ENCODE assay signal across 14 cellular contexts in the genomic region with DNA sequence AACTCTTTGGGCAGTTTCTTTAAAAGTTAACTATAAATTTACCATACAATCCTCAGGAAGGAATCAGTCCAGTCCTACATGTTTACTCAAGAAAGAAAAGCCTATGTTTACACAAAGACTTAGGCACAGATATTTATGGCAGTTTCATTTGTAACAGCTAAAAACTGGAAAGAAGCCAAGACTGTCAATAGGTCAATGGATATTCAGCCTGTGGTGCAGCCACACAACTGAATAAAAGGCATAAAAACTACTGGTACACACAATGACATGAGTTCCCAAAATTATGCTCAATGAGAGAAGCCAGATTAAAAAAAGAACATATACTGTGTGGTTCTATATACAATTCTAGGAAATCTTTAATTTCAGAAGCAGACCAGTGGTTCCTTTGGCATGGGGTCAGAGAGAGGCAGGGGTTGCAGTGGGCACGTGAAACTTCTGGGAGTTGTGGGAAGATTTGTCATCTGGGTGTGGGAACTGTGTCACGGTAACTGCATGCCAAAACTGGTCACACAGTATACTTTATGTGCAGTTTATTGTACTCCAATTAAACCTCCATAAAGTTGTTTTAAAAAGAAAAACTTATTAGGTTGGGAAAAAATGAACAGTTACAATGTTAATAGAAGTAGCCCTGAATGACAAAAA. TPM values are rescaled to one million over a fixed set of nuclear protein-coding genes. Genes with fewer than 3 reads are reported as not detected.
DNase-seq lines count a peak whose midpoint lies in the region; ATAC-seq, FAIRE-seq and TF ChIP-seq lines count a peak whose summit lies in the region.
"Had no signal": no experiment of that assay in that cellular context is flagged by ENCODE, and none has a peak within 500 bp of the region (broad histone marks: within the 10 kb centered on the region; RNA-seq: fewer than 3 reads in every experiment).

No MANE protein-coding gene starts in this region.

- peaks cover 92% of the 10 kb centered on the region for H3K79me2 ChIP-seq in SU-DHL-6 (ENCODE audit: insufficient read depth, low read length)
- peaks cover 2% of the 10 kb centered on the region for H3K79me2 ChIP-seq in HepG2 (ENCODE audit: insufficient read depth, low read length)

- H3K27me3 ChIP-seq in SU-DHL-6 (ENCODE audit: low read length) = no peaks in the 10 kb centered on the region
- H3K27me3 ChIP-seq in HepG2 (ENCODE audit: control insufficient read depth in 1 of 2, insufficient read depth in 2 of 2, low read length in 2 of 2) = no peaks in the 10 kb centered on the region

- H3K27ac ChIP-seq in SU-DHL-6 (ENCODE audit: low read depth, low read length) (peak overlapping the region; percentile 100), HepG2 (ENCODE audit: extremely low read length, insufficient read depth, low read length) (peak overlapping the region; percentile 69)

- H3K36me3 ChIP-seq in SU-DHL-6 (ENCODE audit: low read length) (0 out of 2 replicates have a peak, but pooled peaks cover 3% of the 10 kb centered on the region), HepG2 (replicated peaks in 1 of 2; ENCODE audit: control insufficient read depth in 1 of 2, insufficient read depth in 2 of 2, low read length in 2 of 2) (no peaks in the 10 kb centered on the region)

- in situ Hi-C loops in HepG2 (cut with HindIII; ENCODE audit: extremely low pct_ligation_motif_present, low pct_unique_long_range_greater_than_20kb) (no loop called here), G401 (cut with HindIII; ENCODE audit: low sequenced_read_pairs) (no loop called here)

- H3K9me3 ChIP-seq in SU-DHL-6 (ENCODE audit: insufficient read depth, low read length) = no peaks in the 10 kb centered on the region
- H3K9me3 ChIP-seq in HepG2 (ENCODE audit: low read length) = no peaks in the 10 kb centered on the region

- ATAC-seq in HepG2 = peak; percentile 88
- ATAC-seq in HG03175 (IDR thresholded peaks at IDR 0.05; ENCODE audit: unreplicated experiment) = no peak
- no peak for ATAC-seq in HG02852 (IDR thresholded peaks at IDR 0.05; ENCODE audit: unreplicated experiment)
- ATAC-seq: GM23338 had no signal

- DNase-seq in DMS53 (lab: John Stamatoyannopoulos, UW) (peak; percentile 62), LNCaP clone FGC (ENCODE audit: low read depth) (peak; percentile 78), HepG2 (ENCODE audit: low spot score) (peak; percentile 69), G401 (ENCODE audit: low spot score) (no peak), NOMO-1 (lab: John Stamatoyannopoulos, UW; ENCODE audit: unreplicated experiment in 2 of 2) (no peak)
- DNase-seq: anterior cingulate cortex, GDM1, KG1, T-helper 9 cell had no signal

- H4K20me1 ChIP-seq in SU-DHL-6 (ENCODE audit: low read depth, low read length) (no peaks in the 10 kb centered on the region), HepG2 (ENCODE audit: insufficient read depth, low read length) (peaks cover 2% of the 10 kb centered on the region; the same call in 1 of the 2 replicates)

- no peak for TF ChIP-seq RAD21 in HepG2 (CRISPR knock-in tag; IDR thresholded peaks at IDR 0.05)

- H3K4me3 ChIP-seq in LNCaP clone FGC (ENCODE audit: low read depth, low read length) = peak overlapping the region; percentile 44
- H3K4me3 ChIP-seq in SU-DHL-6 (ENCODE audit: insufficient read depth, low read length, poor library complexity, severe bottlenecking) = peak overlapping the region; percentile 17
- H3K4me3 ChIP-seq in HepG2 (replicated peaks in 1 of 3; ENCODE audit: insufficient read depth in 1 of 3, low read depth in 2 of 3, low read length in 3 of 3) = peak overlapping the region in 1 of 3 experiments; percentile 37; a peak in 2 of 6 replicates
- H3K4me3 ChIP-seq: GM23338, lung had no signal

- H3K4me2 ChIP-seq in SU-DHL-6 (ENCODE audit: low read depth, low read length, poor library complexity, severe bottlenecking) (peak overlapping the region; percentile 93), HepG2 (ENCODE audit: low read depth, low read length) (peak overlapping the region; percentile 65)
- H3K4me2 ChIP-seq: GM23338 had no signal

- no TSS peak for BruUV-seq in HepG2 (replicated peaks; lab: Mats Ljungman, UMichigan)

- POLR2A ChIA-PET in HepG2 (lab: Yijun Ruan, JAX) = no interaction called here

- peak in 1 of 2 experiments; percentile 34; a peak in 1 of 4 replicates for TF ChIP-seq EP300 in HepG2 (IDR thresholded peaks at IDR 0.05; ENCODE audit: low read depth in 2 of 2, low read length in 2 of 2)
- TF ChIP-seq EP300 in HepG2 (CRISPR knock-in tag; IDR thresholded peaks at IDR 0.05; ENCODE audit: borderline replicate concordance) = no peak

- H3F3A ChIP-seq in SU-DHL-6 (ENCODE audit: insufficient read depth) = peaks cover 51% of the 10 kb centered on the region

- CTCF ChIA-PET in HepG2 (lab: Yijun Ruan, JAX; ENCODE audit: low intra/inter-chr PET ratio, low total read pairs) = no interaction called here

- 27% methylated on average over 2 of the region's 2 CpGs for WGBS in HepG2 (ENCODE audit: low lambda C conversion rate)

- H3K9me2 ChIP-seq in SU-DHL-6 (replicated peaks; ENCODE audit: insufficient read depth, low read length) = no peaks in the 10 kb centered on the region

- TF ChIP-seq POLR2A in HepG2 (IDR thresholded peaks at IDR 0.05; ENCODE audit: insufficient read depth in 1 of 2, low read depth in 2 of 2, low read length in 2 of 2) = no peak

- H3K9ac ChIP-seq in SU-DHL-6 (ENCODE audit: low read length) = peak overlapping the region; percentile 62
- H3K9ac ChIP-seq in HepG2 (ENCODE audit: insufficient read depth, low read depth, low read length) = no peak overlapping the region

- H2AFZ ChIP-seq in SU-DHL-6 (ENCODE audit: low read depth, low read length, severe bottlenecking) (no peak overlapping the region), HepG2 (ENCODE audit: low read length) (no peak overlapping the region)
- H2AFZ ChIP-seq: GM23338 had no signal

- H3K4me1 ChIP-seq in HepG2 (ENCODE audit: insufficient read depth, low read length) = peaks cover 22% of the 10 kb centered on the region

- intact Hi-C loops in HepG2 (cut with micrococcal nuclease; ENCODE audit: unreplicated experiment) = no loop called here

- TF ChIP-seq CTCF in LNCaP clone FGC (IDR thresholded peaks at IDR 0.05; ENCODE audit: control insufficient read depth, extremely low read depth, insufficient read depth) (no peak), SU-DHL-6 (IDR thresholded peaks at IDR 0.05; ENCODE audit: insufficient read depth, low read length, poor library complexity, severe bottlenecking) (no peak), HepG2 (CRISPR knock-in tag; IDR thresholded peaks at IDR 0.05) (no peak)

- FAIRE-seq in HepG2 (lab: Jason Lieb, UNC) = peak; percentile 52

TF ChIP-seq in HepG2, 621 proteins besides CTCF, POLR2A, EP300 and RAD21 (continues in another document):
- TF ChIP-seq SETDB1 (CRISPR knock-in tag; IDR thresholded peaks at IDR 0.05; ENCODE audit: borderline replicate concordance) (no peak), ZZZ3 (CRISPR knock-in tag; IDR thresholded peaks at IDR 0.05; ENCODE audit: borderline replicate concordance) (no peak)

RNA-seq across cellular contexts. Expression of a gene that starts 26.8 kb away (rescaled TPM):
- total RNA-seq in HepG2 (2016; rRNA removed; fragmentation: Illumina TruSeq; extraction: Trizol) = 1.5 and 2.0 TPM in 2 replicates
- 0.40 and 0.53 TPM in 2 replicates for total RNA-seq in HepG2 (2016; cell fraction: cytosol; rRNA removed; fragmentation: Illumina TruSeq; extraction: Trizol; ENCODE audit: low read depth)
- total RNA-seq in HepG2 (2016; cell fraction: insoluble cytoplasmic fraction; rRNA removed; fragmentation: Illumina TruSeq; extraction: Trizol) = 1.6 and 2.1 TPM in 2 replicates
- 1.9 TPM in 2 replicates for total RNA-seq in HepG2 (2016; cell fraction: membrane; rRNA removed; fragmentation: Illumina TruSeq; extraction: Trizol)
- 1.4 and 1.7 TPM in 2 replicates for total RNA-seq in HepG2 (2016; cell fraction: nucleus; rRNA removed; fragmentation: Illumina TruSeq; extraction: Trizol)
- 0.87 and 0.88 TPM in 2 replicates for polyA plus RNA-seq in HepG2 (2011; rRNA removed)
- 0.60 and 0.95 TPM in 2 replicates for polyA plus RNA-seq in HepG2 (2011; cell fraction: cytosol; rRNA removed)
- 0.32 and 0.54 TPM in 2 replicates for polyA plus RNA-seq in HepG2 (2011; cell fraction: nucleus; rRNA removed)
- polyA plus RNA-seq in HepG2 (2012) = 1.0 and 1.2 TPM in 2 replicates
- 0.45 and 0.62 TPM in 2 replicates for polyA plus RNA-seq in HepG2 (2016; cell fraction: cytosol; fragmentation: Illumina TruSeq; extraction: Trizol; ENCODE audit: low read depth)
- polyA plus RNA-seq in HepG2 (2016; cell fraction: insoluble cytoplasmic fraction; fragmentation: Illumina TruSeq; extraction: Trizol; ENCODE audit: low read depth) = 2.5 TPM in 2 replicates
- 1.7 and 2.0 TPM in 2 replicates for polyA plus RNA-seq in HepG2 (2016; cell fraction: membrane; fragmentation: Illumina TruSeq; extraction: Trizol; ENCODE audit: low read depth)
- polyA plus RNA-seq in HepG2 (2016; cell fraction: nucleus; fragmentation: Illumina TruSeq; extraction: Trizol; ENCODE audit: insufficient read depth, low read depth) = 1.5 and 1.7 TPM in 2 replicates
- 2.4 and 36.0 TPM in 2 replicates for polyA minus RNA-seq in HepG2 (2011; rRNA and poly(A)+ RNA removed; ENCODE audit: low replicate concordance)
- polyA minus RNA-seq in HepG2 (2011; cell fraction: cytosol; rRNA and poly(A)+ RNA removed) = 1.2 and 2.6 TPM in 2 replicates
- 1.0 and 2.4 TPM in 2 replicates for polyA minus RNA-seq in HepG2 (2011; cell fraction: nucleus; rRNA and poly(A)+ RNA removed)
- total RNA-seq in G401 (2014; rRNA removed; shearing (Covaris generic)) = 0.80 and 0.95 TPM in 2 replicates

RNA-seq across cellular contexts. Expression of a gene that starts 27.3 kb away (rescaled TPM):
- 7.5 and 16.3 TPM in 2 replicates for total RNA-seq in HepG2 (2016; rRNA removed; fragmentation: Illumina TruSeq; extraction: Trizol)
- 1.9 and 2.0 TPM in 2 replicates for total RNA-seq in HepG2 (2016; cell fraction: cytosol; rRNA removed; fragmentation: Illumina TruSeq; extraction: Trizol; ENCODE audit: low read depth)
- total RNA-seq in HepG2 (2016; cell fraction: insoluble cytoplasmic fraction; rRNA removed; fragmentation: Illumina TruSeq; extraction: Trizol) = 7.1 and 17.4 TPM in 2 replicates
- total RNA-seq in HepG2 (2016; cell fraction: membrane; rRNA removed; fragmentation: Illumina TruSeq; extraction: Trizol) = 8.8 and 9.0 TPM in 2 replicates
- 7.7 and 8.1 TPM in 2 replicates for total RNA-seq in HepG2 (2016; cell fraction: nucleus; rRNA removed; fragmentation: Illumina TruSeq; extraction: Trizol)
- polyA plus RNA-seq in HepG2 (2011; rRNA removed) = 17.7 and 23.5 TPM in 2 replicates
- polyA plus RNA-seq in HepG2 (2011; cell fraction: cytosol; rRNA removed) = 17.5 and 21.4 TPM in 2 replicates
- 5.4 and 6.3 TPM in 2 replicates for polyA plus RNA-seq in HepG2 (2011; cell fraction: nucleus; rRNA removed)
- 17.4 and 19.4 TPM in 2 replicates for polyA plus RNA-seq in HepG2 (2012)
- 3.0 and 3.9 TPM in 2 replicates for polyA plus RNA-seq in HepG2 (2016; cell fraction: cytosol; fragmentation: Illumina TruSeq; extraction: Trizol; ENCODE audit: low read depth)
- polyA plus RNA-seq in HepG2 (2016; cell fraction: insoluble cytoplasmic fraction; fragmentation: Illumina TruSeq; extraction: Trizol; ENCODE audit: low read depth) = 32.6 and 35.0 TPM in 2 replicates
- polyA plus RNA-seq in HepG2 (2016; cell fraction: membrane; fragmentation: Illumina TruSeq; extraction: Trizol; ENCODE audit: low read depth) = 10.4 and 10.6 TPM in 2 replicates
- 11.5 and 12.1 TPM in 2 replicates for polyA plus RNA-seq in HepG2 (2016; cell fraction: nucleus; fragmentation: Illumina TruSeq; extraction: Trizol; ENCODE audit: insufficient read depth, low read depth)
- polyA minus RNA-seq in HepG2 (2011; rRNA and poly(A)+ RNA removed; ENCODE audit: low replicate concordance) = 18.1 and 31.8 TPM in 2 replicates
- 10.1 and 12.8 TPM in 2 replicates for polyA minus RNA-seq in HepG2 (2011; cell fraction: cytosol; rRNA and poly(A)+ RNA removed)
- polyA minus RNA-seq in HepG2 (2011; cell fraction: nucleus; rRNA and poly(A)+ RNA removed) = 14.5 and 17.7 TPM in 2 replicates
- 5.1 and 7.3 TPM in 2 replicates for total RNA-seq in G401 (2014; rRNA removed; shearing (Covaris generic))

Comparison
In these comparisons a context has a peak if more than half of its experiments do, and no peak if none do; other contexts are left out.
1. DNase-seq: peak in DMS53 (single experiment), LNCaP clone FGC (single experiment) and HepG2 (single experiment); none in G401 (single experiment) and NOMO-1 (0 of 2).